Comparison of ENCODE assay signal across 1 cellular context in the genomic region with DNA sequence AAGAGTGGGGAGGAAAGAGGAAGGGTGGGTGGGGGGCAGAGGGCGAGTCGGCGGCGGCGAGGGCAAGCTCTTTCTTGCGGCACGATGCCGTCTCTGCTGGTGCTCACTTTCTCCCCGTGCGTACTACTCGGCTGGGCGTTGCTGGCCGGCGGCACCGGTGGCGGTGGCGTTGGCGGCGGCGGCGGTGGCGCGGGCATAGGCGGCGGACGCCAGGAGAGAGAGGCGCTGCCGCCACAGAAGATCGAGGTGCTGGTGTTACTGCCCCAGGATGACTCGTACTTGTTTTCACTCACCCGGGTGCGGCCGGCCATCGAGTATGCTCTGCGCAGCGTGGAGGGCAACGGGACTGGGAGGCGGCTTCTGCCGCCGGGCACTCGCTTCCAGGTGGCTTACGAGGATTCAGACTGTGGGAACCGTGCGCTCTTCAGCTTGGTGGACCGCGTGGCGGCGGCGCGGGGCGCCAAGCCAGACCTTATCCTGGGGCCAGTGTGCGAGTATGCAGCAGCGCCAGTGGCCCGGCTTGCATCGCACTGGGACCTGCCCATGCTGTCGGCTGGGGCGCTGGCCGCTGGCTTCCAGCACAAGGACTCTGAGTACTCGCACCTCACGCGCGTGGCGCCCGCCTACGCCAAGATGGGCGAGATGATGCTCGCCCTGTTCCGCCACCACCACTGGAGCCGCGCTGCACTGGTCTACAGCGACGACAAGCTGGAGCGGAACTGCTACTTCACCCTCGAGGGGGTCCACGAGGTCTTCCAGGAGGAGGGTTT.
A peak's percentile ranks its signal among the peaks of the same experiment; 100 is the strongest.
TF ChIP-seq lines count a peak whose summit lies in the region.

No MANE protein-coding gene starts in this region.

TF ChIP-seq in H1, 55 proteins besides CTCF, POLR2A, EP300 and RAD21:
- TF ChIP-seq ASH2L (IDR thresholded peaks at IDR 0.05; ENCODE audit: low read length) = peak; percentile 29
- peak; percentile 85 for TF ChIP-seq RNF2 (IDR thresholded peaks at IDR 0.05; ENCODE audit: borderline replicate concordance, low read depth, low read length, missing control alignments, poor library complexity, severe bottlenecking)
- TF ChIP-seq RXRA (IDR thresholded peaks at IDR 0.05; ENCODE audit: insufficient read depth, low read depth, low read length) = no peak
- TF ChIP-seq, protein P1, sequence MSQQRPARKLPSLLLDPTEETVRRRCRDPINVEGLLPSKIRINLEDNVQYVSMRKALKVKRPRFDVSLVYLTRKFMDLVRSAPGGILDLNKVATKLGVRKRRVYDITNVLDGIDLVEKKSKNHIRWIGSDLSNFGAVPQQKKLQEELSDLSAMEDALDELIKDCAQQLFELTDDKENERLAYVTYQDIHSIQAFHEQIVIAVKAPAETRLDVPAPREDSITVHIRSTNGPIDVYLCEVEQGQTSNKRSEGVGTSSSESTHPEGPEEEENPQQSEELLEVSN (IDR thresholded peaks at IDR 0.05) = peak; percentile 48; the same call in 1 of the 2 replicates
- no peak for TF ChIP-seq SIN3A (conservative IDR thresholded peaks at IDR 0.05 in 1 of 2, IDR thresholded peaks at IDR 0.05 in 1 of 2; ENCODE audit: low read depth in 1 of 2, low read length in 2 of 2)
- no peak for TF ChIP-seq SP4 (IDR thresholded peaks at IDR 0.05; ENCODE audit: low read length)
- TF ChIP-seq GABPA (IDR thresholded peaks at IDR 0.05; ENCODE audit: borderline replicate concordance, insufficient read depth, low read length) = 0 out of 2 replicates have a peak, but pooled peaks have one; percentile 6
- TF ChIP-seq KDM4A (IDR thresholded peaks at IDR 0.05; ENCODE audit: low read depth, low read length, severe bottlenecking) = peak; percentile 60
- TF ChIP-seq RBBP5 (IDR thresholded peaks at IDR 0.05; ENCODE audit: borderline replicate concordance, low read depth, low read length) = no peak; the same call in 1 of the 2 replicates
- peak; percentile 99 for TF ChIP-seq SUZ12 (IDR thresholded peaks at IDR 0.05; ENCODE audit: low read length)
- no peak for TF ChIP-seq JUN (IDR thresholded peaks at IDR 0.05; ENCODE audit: low read depth, low read length)
- no peak for TF ChIP-seq BRCA1 (IDR thresholded peaks at IDR 0.05; ENCODE audit: low read depth, low read length)
- no peak for TF ChIP-seq POLR2AphosphoS5 (IDR thresholded peaks at IDR 0.05; ENCODE audit: low read depth, low read length)
TF ChIP-seq in H1: peak in this region for 6.
